In the genomic region with DNA sequence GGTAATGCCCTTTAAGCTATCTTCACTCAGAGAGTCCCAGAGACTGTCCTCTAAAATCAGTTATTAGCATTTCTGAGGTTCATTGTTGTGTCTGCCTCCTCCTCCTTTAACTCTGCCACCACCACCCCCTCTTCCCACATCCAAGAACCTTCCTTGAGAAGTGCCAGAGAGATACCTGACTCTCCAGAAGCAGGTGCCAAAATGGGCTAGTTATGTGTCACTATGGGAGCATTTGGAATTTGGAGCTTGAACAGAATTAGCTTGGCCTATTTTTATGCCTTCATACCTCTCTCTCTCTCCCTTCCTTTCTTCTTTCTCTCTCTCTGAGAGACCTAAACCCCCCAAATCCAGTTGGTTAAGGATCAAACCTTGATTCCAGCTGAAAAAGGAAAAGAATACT, we compare ENCODE assay signal across 17 cellular contexts.
A peak's percentile ranks its signal among the peaks of the same experiment; 100 is the strongest.
DNase-seq lines count a peak whose midpoint lies in the region; ATAC-seq and TF ChIP-seq lines count a peak whose summit lies in the region.
"Had no signal": no experiment of that assay in that cellular context is flagged by ENCODE, and none has a peak within 500 bp of the region (broad histone marks: within the 10 kb centered on the region; RNA-seq: fewer than 3 reads in every experiment).

No MANE protein-coding gene starts in this region.

- H3K9me3 ChIP-seq in gastroesophageal sphincter (no peaks in the 10 kb centered on the region), gastrocnemius medialis (no peaks in the 10 kb centered on the region)
- H3K9me3 ChIP-seq: BE2C, Caco-2 had no signal

- DNase-seq in gastrocnemius medialis (no peak), NOMO-1 treated with dmso at 0.1 percent for 144 hours (lab: John Stamatoyannopoulos, UW; ENCODE audit: unreplicated experiment) (no peak), EL (no peak), GDM1 (lab: John Stamatoyannopoulos, UW) (no peak)
- DNase-seq: ACHN; BE2C; C1 segment of cervical spinal cord; Caco-2; CD4-positive, alpha-beta T cell; GF-D8; H7; HFFc6 had no signal

- TF ChIP-seq EP300 in gastroesophageal sphincter (IDR thresholded peaks at IDR 0.05): no peak

- intact Hi-C loops in gastrocnemius medialis (cut with DNase I; ENCODE audit: low total_unique reads): no loop called here

- no peak for ATAC-seq in gastroesophageal sphincter
- ATAC-seq in gastrocnemius medialis: peak; percentile 24 to 63
- ATAC-seq: GM23338, HCT116 had no signal

- TF ChIP-seq POLR2A in gastroesophageal sphincter (IDR thresholded peaks at IDR 0.05) (no peak), gastrocnemius medialis (IDR thresholded peaks at IDR 0.05) (no peak)

- H3K36me3 ChIP-seq in gastroesophageal sphincter: peaks cover 0 to 16% of the 10 kb centered on the region in 2 donors
- H3K36me3 ChIP-seq in gastrocnemius medialis: peaks cover 0 to 19% of the 10 kb centered on the region in 2 donors

- in situ Hi-C loops in gastrocnemius medialis (cut with MboI; ENCODE audit: low sequenced_read_pairs in 4 of 4): no loop called here

- H3K27ac ChIP-seq in VCaP (peak overlapping the region; percentile 77), gastroesophageal sphincter (peak overlapping the region; percentile 70 to 77 (median 76)), gastrocnemius medialis (peak overlapping the region in 3 of 4 donors; percentile 1 to 56 (median 45))
- H3K27ac ChIP-seq: HL-60 had no signal

- H3K4me3 ChIP-seq in gastroesophageal sphincter: no peak overlapping the region
- H3K4me3 ChIP-seq in gastrocnemius medialis: no peak overlapping the region
- H3K4me3 ChIP-seq: GM23338 had no signal

- H3K4me1 ChIP-seq in gastroesophageal sphincter (peaks cover 0 to 94% (median 24%) of the 10 kb centered on the region in 3 donors), gastrocnemius medialis (peaks cover 53 to 57% of the 10 kb centered on the region in 2 donors)
- H3K4me1 ChIP-seq: BE2C, Caco-2 had no signal

- TF ChIP-seq CTCF in VCaP (conservative IDR thresholded peaks at IDR 0.05) (no peak), gastroesophageal sphincter (IDR thresholded peaks at IDR 0.05) (no peak), gastrocnemius medialis (IDR thresholded peaks at IDR 0.05 in 4 of 5, conservative IDR thresholded peaks at IDR 0.05 in 1 of 5) (no peak)

- no peaks in the 10 kb centered on the region for H3K27me3 ChIP-seq in gastroesophageal sphincter
- no peaks in the 10 kb centered on the region for H3K27me3 ChIP-seq in gastrocnemius medialis
- H3K27me3 ChIP-seq: BE2C had no signal
